ENCODE assay signal across 2 cellular contexts in the genomic region with DNA sequence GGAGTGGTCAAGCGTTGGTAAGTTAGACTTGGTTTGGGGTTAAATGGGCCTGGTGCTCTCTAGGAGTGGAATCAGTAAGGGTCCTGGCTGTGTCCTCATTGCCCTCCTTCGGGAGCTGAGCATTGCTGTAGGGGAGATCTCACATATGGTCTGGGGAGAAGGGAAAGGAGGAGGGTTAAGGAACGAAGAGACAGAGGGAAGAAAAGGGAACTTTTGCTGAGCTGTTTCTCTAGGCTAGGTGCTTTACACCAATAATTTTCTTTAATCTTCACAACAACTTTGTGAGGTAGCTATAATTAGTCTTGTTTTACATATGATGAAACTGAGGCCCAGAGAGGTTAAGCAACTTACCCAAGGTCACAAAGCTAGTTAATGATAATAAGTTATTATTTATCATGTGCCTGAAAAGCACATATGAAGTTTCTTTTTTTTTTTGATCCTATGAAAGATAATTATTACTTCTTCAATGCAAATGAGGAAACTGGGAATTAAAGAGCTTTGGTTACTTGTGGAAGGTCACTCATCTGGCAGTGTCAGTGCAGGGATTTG.
A peak's percentile ranks its signal among the peaks of the same experiment; 100 is the strongest.
TF ChIP-seq lines count a peak whose summit lies in the region.

No MANE protein-coding gene starts in this region.

TF ChIP-seq in WTC11, 78 proteins besides CTCF, POLR2A, EP300 and RAD21 (continues in another document):
- TF ChIP-seq, protein P1, sequence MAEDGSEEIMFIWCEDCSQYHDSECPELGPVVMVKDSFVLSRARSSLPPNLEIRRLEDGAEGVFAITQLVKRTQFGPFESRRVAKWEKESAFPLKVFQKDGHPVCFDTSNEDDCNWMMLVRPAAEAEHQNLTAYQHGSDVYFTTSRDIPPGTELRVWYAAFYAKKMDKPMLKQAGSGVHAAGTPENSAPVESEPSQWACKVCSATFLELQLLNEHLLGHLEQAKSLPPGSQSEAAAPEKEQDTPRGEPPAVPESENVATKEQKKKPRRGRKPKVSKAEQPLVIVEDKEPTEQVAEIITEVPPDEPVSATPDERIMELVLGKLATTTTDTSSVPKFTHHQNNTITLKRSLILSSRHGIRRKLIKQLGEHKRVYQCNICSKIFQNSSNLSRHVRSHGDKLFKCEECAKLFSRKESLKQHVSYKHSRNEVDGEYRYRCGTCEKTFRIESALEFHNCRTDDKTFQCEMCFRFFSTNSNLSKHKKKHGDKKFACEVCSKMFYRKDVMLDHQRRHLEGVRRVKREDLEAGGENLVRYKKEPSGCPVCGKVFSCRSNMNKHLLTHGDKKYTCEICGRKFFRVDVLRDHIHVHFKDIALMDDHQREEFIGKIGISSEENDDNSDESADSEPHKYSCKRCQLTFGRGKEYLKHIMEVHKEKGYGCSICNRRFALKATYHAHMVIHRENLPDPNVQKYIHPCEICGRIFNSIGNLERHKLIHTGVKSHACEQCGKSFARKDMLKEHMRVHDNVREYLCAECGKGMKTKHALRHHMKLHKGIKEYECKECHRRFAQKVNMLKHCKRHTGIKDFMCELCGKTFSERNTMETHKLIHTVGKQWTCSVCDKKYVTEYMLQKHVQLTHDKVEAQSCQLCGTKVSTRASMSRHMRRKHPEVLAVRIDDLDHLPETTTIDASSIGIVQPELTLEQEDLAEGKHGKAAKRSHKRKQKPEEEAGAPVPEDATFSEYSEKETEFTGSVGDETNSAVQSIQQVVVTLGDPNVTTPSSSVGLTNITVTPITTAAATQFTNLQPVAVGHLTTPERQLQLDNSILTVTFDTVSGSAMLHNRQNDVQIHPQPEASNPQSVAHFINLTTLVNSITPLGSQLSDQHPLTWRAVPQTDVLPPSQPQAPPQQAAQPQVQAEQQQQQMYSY (CRISPR knock-in tag; IDR thresholded peaks at IDR 0.05) = no peak
- TF ChIP-seq, protein P2, sequence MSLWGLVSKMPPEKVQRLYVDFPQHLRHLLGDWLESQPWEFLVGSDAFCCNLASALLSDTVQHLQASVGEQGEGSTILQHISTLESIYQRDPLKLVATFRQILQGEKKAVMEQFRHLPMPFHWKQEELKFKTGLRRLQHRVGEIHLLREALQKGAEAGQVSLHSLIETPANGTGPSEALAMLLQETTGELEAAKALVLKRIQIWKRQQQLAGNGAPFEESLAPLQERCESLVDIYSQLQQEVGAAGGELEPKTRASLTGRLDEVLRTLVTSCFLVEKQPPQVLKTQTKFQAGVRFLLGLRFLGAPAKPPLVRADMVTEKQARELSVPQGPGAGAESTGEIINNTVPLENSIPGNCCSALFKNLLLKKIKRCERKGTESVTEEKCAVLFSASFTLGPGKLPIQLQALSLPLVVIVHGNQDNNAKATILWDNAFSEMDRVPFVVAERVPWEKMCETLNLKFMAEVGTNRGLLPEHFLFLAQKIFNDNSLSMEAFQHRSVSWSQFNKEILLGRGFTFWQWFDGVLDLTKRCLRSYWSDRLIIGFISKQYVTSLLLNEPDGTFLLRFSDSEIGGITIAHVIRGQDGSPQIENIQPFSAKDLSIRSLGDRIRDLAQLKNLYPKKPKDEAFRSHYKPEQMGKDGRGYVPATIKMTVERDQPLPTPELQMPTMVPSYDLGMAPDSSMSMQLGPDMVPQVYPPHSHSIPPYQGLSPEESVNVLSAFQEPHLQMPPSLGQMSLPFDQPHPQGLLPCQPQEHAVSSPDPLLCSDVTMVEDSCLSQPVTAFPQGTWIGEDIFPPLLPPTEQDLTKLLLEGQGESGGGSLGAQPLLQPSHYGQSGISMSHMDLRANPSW (CRISPR knock-in tag; conservative IDR thresholded peaks at IDR 0.05; ENCODE audit: low read depth) = no peak
- no peak for TF ChIP-seq ETV6 (CRISPR knock-in tag; IDR thresholded peaks at IDR 0.05)
- TF ChIP-seq, protein P3, sequence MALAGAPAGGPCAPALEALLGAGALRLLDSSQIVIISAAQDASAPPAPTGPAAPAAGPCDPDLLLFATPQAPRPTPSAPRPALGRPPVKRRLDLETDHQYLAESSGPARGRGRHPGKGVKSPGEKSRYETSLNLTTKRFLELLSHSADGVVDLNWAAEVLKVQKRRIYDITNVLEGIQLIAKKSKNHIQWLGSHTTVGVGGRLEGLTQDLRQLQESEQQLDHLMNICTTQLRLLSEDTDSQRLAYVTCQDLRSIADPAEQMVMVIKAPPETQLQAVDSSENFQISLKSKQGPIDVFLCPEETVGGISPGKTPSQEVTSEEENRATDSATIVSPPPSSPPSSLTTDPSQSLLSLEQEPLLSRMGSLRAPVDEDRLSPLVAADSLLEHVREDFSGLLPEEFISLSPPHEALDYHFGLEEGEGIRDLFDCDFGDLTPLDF (CRISPR knock-in tag; IDR thresholded peaks at IDR 0.05) = no peak
- no peak for TF ChIP-seq ZNF138 (CRISPR knock-in tag; conservative IDR thresholded peaks at IDR 0.05)
- no peak for TF ChIP-seq E2F4 (CRISPR knock-in tag; IDR thresholded peaks at IDR 0.05; ENCODE audit: borderline replicate concordance, low read depth)
- no peak for TF ChIP-seq MYBL2 (CRISPR knock-in tag; IDR thresholded peaks at IDR 0.05)
- TF ChIP-seq RORB (CRISPR knock-in tag; IDR thresholded peaks at IDR 0.05) = no peak
- TF ChIP-seq ZNF671 (CRISPR knock-in tag; IDR thresholded peaks at IDR 0.05) = no peak
- TF ChIP-seq ZNF416 (CRISPR knock-in tag; IDR thresholded peaks at IDR 0.05) = no peak
- TF ChIP-seq, protein P4, sequence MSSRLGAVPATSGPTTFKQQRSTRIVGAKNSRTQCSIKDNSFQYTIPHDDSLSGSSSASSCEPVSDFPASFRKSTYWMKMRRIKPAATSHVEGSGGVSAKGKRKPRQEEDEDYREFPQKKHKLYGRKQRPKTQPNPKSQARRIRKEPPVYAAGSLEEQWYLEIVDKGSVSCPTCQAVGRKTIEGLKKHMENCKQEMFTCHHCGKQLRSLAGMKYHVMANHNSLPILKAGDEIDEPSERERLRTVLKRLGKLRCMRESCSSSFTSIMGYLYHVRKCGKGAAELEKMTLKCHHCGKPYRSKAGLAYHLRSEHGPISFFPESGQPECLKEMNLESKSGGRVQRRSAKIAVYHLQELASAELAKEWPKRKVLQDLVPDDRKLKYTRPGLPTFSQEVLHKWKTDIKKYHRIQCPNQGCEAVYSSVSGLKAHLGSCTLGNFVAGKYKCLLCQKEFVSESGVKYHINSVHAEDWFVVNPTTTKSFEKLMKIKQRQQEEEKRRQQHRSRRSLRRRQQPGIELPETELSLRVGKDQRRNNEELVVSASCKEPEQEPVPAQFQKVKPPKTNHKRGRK (CRISPR knock-in tag; IDR thresholded peaks at IDR 0.05; ENCODE audit: borderline replicate concordance) = no peak

TF ChIP-seq in HepG2, 621 proteins besides CTCF, POLR2A, EP300 and RAD21:
- no peak for TF ChIP-seq ZNF580 (CRISPR knock-in tag; IDR thresholded peaks at IDR 0.05; ENCODE audit: borderline replicate concordance, low read depth)
- peak; percentile 14; the same call in 1 of the 2 replicates for TF ChIP-seq ZNF768 (CRISPR knock-in tag; IDR thresholded peaks at IDR 0.05)
- TF ChIP-seq SMAD3 (CRISPR knock-in tag; IDR thresholded peaks at IDR 0.05) = no peak
- no peak for TF ChIP-seq MZF1 (CRISPR knock-in tag; IDR thresholded peaks at IDR 0.05; ENCODE audit: borderline replicate concordance)
